ENCODE assay signal across 23 cellular contexts in genomic region chr7:8612584-8612983, GRCh38.
DNase-seq lines count a peak whose midpoint lies in the region; ATAC-seq and TF ChIP-seq lines count a peak whose summit lies in the region.
"Had no signal": no experiment of that assay in that cellular context is flagged by ENCODE, and none has a peak within 500 bp of the region (broad histone marks: within the 10 kb centered on the region; RNA-seq: fewer than 3 reads in every experiment).

No MANE protein-coding gene starts in this region.

- no peaks in the 10 kb centered on the region for H3K36me3 Mint-ChIP-seq in WTC11
- H3K36me3 Mint-ChIP-seq: CD14-positive monocyte; CD4-positive, alpha-beta memory T cell; CD4-positive, CD25-positive, alpha-beta regulatory T cell; CD8-positive, alpha-beta memory T cell had no signal

- H3K27ac Mint-ChIP-seq in WTC11, result no peak overlapping the region
- H3K27ac Mint-ChIP-seq: CD14-positive monocyte; CD4-positive, alpha-beta memory T cell; CD4-positive, CD25-positive, alpha-beta regulatory T cell; CD8-positive, alpha-beta memory T cell had no signal

- H3K4me3 ChIP-seq in LNCaP clone FGC (ENCODE audit: low read depth, low read length), result no peak overlapping the region
- H3K4me3 ChIP-seq: BLaER1, GM12878 had no signal

- H3K4me3 Mint-ChIP-seq in WTC11, result no peak overlapping the region
- H3K4me3 Mint-ChIP-seq: CD14-positive monocyte; CD4-positive, alpha-beta memory T cell; CD4-positive, CD25-positive, alpha-beta regulatory T cell; CD8-positive, alpha-beta memory T cell had no signal

- CTCF ChIA-PET in WTC11 (lab: Charles Lee), result no interaction called here

- H3K9me3 Mint-ChIP-seq in WTC11, result peaks cover 5% of the 10 kb centered on the region

- TF ChIP-seq CTCF in LNCaP clone FGC (IDR thresholded peaks at IDR 0.05; ENCODE audit: control insufficient read depth, extremely low read depth, insufficient read depth) (no peak), WTC11 (IDR thresholded peaks at IDR 0.05) (no peak)

- peaks cover 4% of the 10 kb centered on the region for H3K4me1 Mint-ChIP-seq in WTC11
- H3K4me1 Mint-ChIP-seq: CD14-positive monocyte; CD4-positive, alpha-beta memory T cell; CD4-positive, CD25-positive, alpha-beta regulatory T cell; CD8-positive, alpha-beta memory T cell had no signal

- no peak for ATAC-seq in WTC11
- ATAC-seq: GM12878 had no signal

- H3K27me3 Mint-ChIP-seq in WTC11 (ENCODE audit: low read depth), result no peaks in the 10 kb centered on the region
- H3K27me3 Mint-ChIP-seq: CD4-positive, alpha-beta memory T cell; CD4-positive, CD25-positive, alpha-beta regulatory T cell; CD8-positive, alpha-beta memory T cell had no signal

- POLR2A ChIA-PET in WTC11 (lab: Charles Lee), result no interaction called here

- DNase-seq in LNCaP clone FGC (ENCODE audit: low read depth), result peak; percentile 63
- DNase-seq in NCI-H146 (lab: John Stamatoyannopoulos, UW), result peak; percentile 16
- DNase-seq in NCI-H69 (lab: John Stamatoyannopoulos, UW), result peak; percentile 49
- DNase-seq in Kasumi-1 (lab: John Stamatoyannopoulos, UW), result no peak
- no peak for DNase-seq in WTC11 (ENCODE audit: low spot score)
- DNase-seq in SW480 (ENCODE audit: low spot score), result no peak
- DNase-seq: 8988T; ACHN; BE2C; C1 segment of cervical spinal cord; CD4-positive, alpha-beta memory T cell; CD4-positive, CD25-positive, alpha-beta regulatory T cell; CD8-positive, alpha-beta memory T cell; COR-L47; DMS 273 treated with DMSO at 0.1 percent for 48 hours; DMS153; DMS79; DND-41; EL; GDM1 had no signal

TF ChIP-seq in WTC11, 78 proteins besides CTCF, POLR2A, EP300 and RAD21:
- TF ChIP-seq MYBL2 (CRISPR knock-in tag; IDR thresholded peaks at IDR 0.05) (no peak), ELF4 (CRISPR knock-in tag; IDR thresholded peaks at IDR 0.05; ENCODE audit: low read depth) (no peak), KAT7 (CRISPR knock-in tag; IDR thresholded peaks at IDR 0.05; ENCODE audit: borderline replicate concordance) (no peak), NR2C2 (CRISPR knock-in tag; IDR thresholded peaks at IDR 0.05) (no peak), ZBTB21 (CRISPR knock-in tag; IDR thresholded peaks at IDR 0.05; ENCODE audit: borderline replicate concordance) (no peak), NFE2L1 (CRISPR knock-in tag; IDR thresholded peaks at IDR 0.05) (no peak), CREB1 (CRISPR knock-in tag; IDR thresholded peaks at IDR 0.05) (no peak), E2F5 (CRISPR knock-in tag; IDR thresholded peaks at IDR 0.05) (no peak), OVOL2 (CRISPR knock-in tag; IDR thresholded peaks at IDR 0.05; ENCODE audit: borderline replicate concordance) (no peak), AR (CRISPR knock-in tag; IDR thresholded peaks at IDR 0.05) (no peak), GABPB1 (CRISPR knock-in tag; IDR thresholded peaks at IDR 0.05) (no peak)

Comparison
In these comparisons a context has a peak if more than half of its experiments do, and no peak if none do; other contexts are left out.
1. DNase-seq: peak in LNCaP clone FGC (single experiment), NCI-H146 (single experiment) and NCI-H69 (single experiment); none in Kasumi-1 (0 of 2), WTC11 (single experiment) and SW480 (single experiment).